In genomic region chr4:126192506-126192905, GRCh38 we compare ENCODE assay signal across 20 cellular contexts.
A peak's percentile ranks its signal among the peaks of the same experiment; 100 is the strongest.
DNase-seq lines count a peak whose midpoint lies in the region; ATAC-seq and TF ChIP-seq lines count a peak whose summit lies in the region.
"Had no signal": no experiment of that assay in that cellular context is flagged by ENCODE, and none has a peak within 500 bp of the region (broad histone marks: within the 10 kb centered on the region; RNA-seq: fewer than 3 reads in every experiment).

No MANE protein-coding gene starts in this region.

- no CpG with 5 or more reads among the region's 6 CpGs for WGBS in neuronal stem cell (ENCODE audit: extremely low coverage in 2 of 2, insufficient read length in 2 of 2, insufficient replicate concordance in 1 of 2), 2 donors

- H3K4ac ChIP-seq in neuronal stem cell (ENCODE audit: low read length) = no peak overlapping the region

- no peak overlapping the region for H3K27ac ChIP-seq in GM23338 (ENCODE audit: low read depth)
- no peak overlapping the region for H3K27ac ChIP-seq in neuronal stem cell (replicated peaks; ENCODE audit: low read length)
- H3K27ac ChIP-seq: GM23248 had no signal

- H3K9me3 Mint-ChIP-seq in GM23338 = no peaks in the 10 kb centered on the region

- no peak overlapping the region for H2AK5ac ChIP-seq in neuronal stem cell (ENCODE audit: low read depth, low read length)

- H3K4me2 ChIP-seq in GM23338 (no peak overlapping the region), neuronal stem cell (ENCODE audit: insufficient read depth, low read length, poor library complexity, severe bottlenecking) (no peak overlapping the region)

- no peaks in the 10 kb centered on the region for H3K79me2 ChIP-seq in GM23338 (replicated peaks; ENCODE audit: insufficient read depth)

- no peak overlapping the region for H2BK120ac ChIP-seq in neuronal stem cell (ENCODE audit: low read depth, low read length)

- H3K36me3 Mint-ChIP-seq in GM23338 (ENCODE audit: low read depth) = no peaks in the 10 kb centered on the region; the same call in 2 of the 3 replicates
- H3K36me3 Mint-ChIP-seq: CD4-positive, CD25-positive, alpha-beta regulatory T cell; CD8-positive, alpha-beta memory T cell had no signal

- H3K18ac ChIP-seq in neuronal stem cell (ENCODE audit: low read length) = no peak overlapping the region

- H3K9ac ChIP-seq in neuronal stem cell (ENCODE audit: low read depth, low read length, poor library complexity) = no peak overlapping the region
- H3K9ac ChIP-seq: GM23248 had no signal

- no peaks in the 10 kb centered on the region for H3K4me1 ChIP-seq in GM23338 (ENCODE audit: insufficient read depth)
- no peaks in the 10 kb centered on the region for H3K4me1 ChIP-seq in neuronal stem cell (ENCODE audit: control insufficient read depth in 2 of 2, insufficient read depth in 1 of 2, low read depth in 1 of 2, low read length in 2 of 2)
- H3K4me1 ChIP-seq: BE2C had no signal

- no peaks in the 10 kb centered on the region for H3K79me1 ChIP-seq in neuronal stem cell (ENCODE audit: low read depth, low read length)

- no peak overlapping the region for H3K14ac ChIP-seq in neuronal stem cell (ENCODE audit: low read length)

- no peak for ATAC-seq in GM23338
- no peak for ATAC-seq in stimulated activated naive CD8-positive, alpha-beta T cell treated with anti-CD3 and anti-CD28 coated beads, Interleukin-15, Interleukin-2, amounts not matched to agents 100 U/mL and 50 U/mL, for 24 hours
- ATAC-seq in Right ventricle myocardium inferior = no peak
- no peak for ATAC-seq in GM21717 (IDR thresholded peaks at IDR 0.05; ENCODE audit: unreplicated experiment)
- ATAC-seq: GM12878, HCT116, K562 had no signal

- no peak overlapping the region for H3K4me3 ChIP-seq in GM23338
- no peak overlapping the region for H3K4me3 ChIP-seq in neuronal stem cell (ENCODE audit: low read length in 2 of 2)
- H3K4me3 ChIP-seq: GM12878, GM23248, K562 had no signal

- no peaks in the 10 kb centered on the region for H3K27me3 Mint-ChIP-seq in GM23338 (ENCODE audit: insufficient read depth, low read depth, poor library complexity)
- H3K27me3 Mint-ChIP-seq: CD4-positive, CD25-positive, alpha-beta regulatory T cell; CD8-positive, alpha-beta memory T cell had no signal

- no peaks in the 10 kb centered on the region for H3K36me3 ChIP-seq in GM23338 (ENCODE audit: insufficient read depth)
- no peaks in the 10 kb centered on the region for H3K36me3 ChIP-seq in neuronal stem cell (replicated peaks in 1 of 2; ENCODE audit: control insufficient read depth in 2 of 2, insufficient read depth in 2 of 2, low read length in 2 of 2)
- H3K36me3 ChIP-seq: BE2C had no signal

- no peak overlapping the region for H4K8ac ChIP-seq in neuronal stem cell (ENCODE audit: low read depth, low read length)

- no peak for DNase-seq in GM23338 (ENCODE audit: low spot score)
- peak; percentile 4 for DNase-seq in kidney tubule cell (ENCODE audit: low spot score)
- no peak for DNase-seq in neuronal stem cell (ENCODE audit: low spot score)
- no peak for DNase-seq in stimulated activated naive CD8-positive, alpha-beta T cell treated with anti-CD3 and anti-CD28 coated beads, Interleukin-15, Interleukin-2, amounts not matched to agents 100 U/mL and 50 U/mL, for 24 hours
- no peak for DNase-seq in Right ventricle myocardium inferior (ENCODE audit: missing footprints)
- DNase-seq: ACHN; BE2C; C1 segment of cervical spinal cord; CD4-positive, CD25-positive, alpha-beta regulatory T cell; CD8-positive, alpha-beta memory T cell; COR-L47; DMS79 treated with DMSO at 0.1 percent for 48 hours; GM23248; H7; HFFc6; IMR-90 had no signal

- peak overlapping the region; percentile 5; the same call in 1 of the 2 replicates for H3K27ac Mint-ChIP-seq in GM23338
- H3K27ac Mint-ChIP-seq: CD4-positive, CD25-positive, alpha-beta regulatory T cell; CD8-positive, alpha-beta memory T cell; HFFc6 had no signal

- no peak overlapping the region for H2BK12ac ChIP-seq in neuronal stem cell (ENCODE audit: low read length)

- H3F3A ChIP-seq in GM23338 (replicated peaks; ENCODE audit: low read depth) = no peaks in the 10 kb centered on the region

- H3K27me3 ChIP-seq in GM23338 (ENCODE audit: insufficient read depth) (no peaks in the 10 kb centered on the region), neuronal stem cell (ENCODE audit: control insufficient read depth in 3 of 3, insufficient read depth in 3 of 3, low read depth in 1 of 3, low read length in 3 of 3) (no peaks in the 10 kb centered on the region)
- H3K27me3 ChIP-seq: BE2C had no signal

- H3K9me3 ChIP-seq in neuronal stem cell (replicated peaks in 1 of 2; ENCODE audit: control insufficient read depth in 2 of 2, insufficient read depth in 1 of 2, low read depth in 1 of 2, low read length in 2 of 2) = no peaks in the 10 kb centered on the region
- H3K9me3 ChIP-seq: BE2C had no signal

- H4K91ac ChIP-seq in neuronal stem cell (ENCODE audit: low read depth, low read length, poor library complexity) = no peak overlapping the region

- H4K20me1 ChIP-seq in GM23338 (replicated peaks; ENCODE audit: insufficient read depth) = no peaks in the 10 kb centered on the region

- peaks cover 3% of the 10 kb centered on the region; the same call in 1 of the 2 replicates for H3K9me2 ChIP-seq in GM23338 (ENCODE audit: insufficient read depth)

- H2AFZ ChIP-seq in GM23338 (peak overlapping the region; percentile 56; the same call in 1 of the 2 replicates), neuronal stem cell (ENCODE audit: low read length) (peak overlapping the region; percentile 45)
- H2AFZ ChIP-seq: GM23248 had no signal

- H3K4me1 Mint-ChIP-seq in GM23338 = peaks cover 4% of the 10 kb centered on the region; the same call in 2 of the 3 replicates
- H3K4me1 Mint-ChIP-seq: CD4-positive, CD25-positive, alpha-beta regulatory T cell; CD8-positive, alpha-beta memory T cell had no signal

- no peak overlapping the region for H3K23ac ChIP-seq in neuronal stem cell (ENCODE audit: low read depth, low read length, poor library complexity)

- no peak for TF ChIP-seq CTCF in GM23338 (conservative IDR thresholded peaks at IDR 0.05; ENCODE audit: low read depth in 2 of 2)

- no peak overlapping the region for H3K4me3 Mint-ChIP-seq in GM23338
- H3K4me3 Mint-ChIP-seq: CD4-positive, CD25-positive, alpha-beta regulatory T cell; CD8-positive, alpha-beta memory T cell; HFFc6 had no signal

- H2BK5ac ChIP-seq in neuronal stem cell (ENCODE audit: low read length) = no peak overlapping the region

- intact Hi-C loops in Right ventricle myocardium inferior (cut with DNase I) = no loop called here

- no peak overlapping the region for H2BK15ac ChIP-seq in neuronal stem cell (ENCODE audit: low read length)

TF ChIP-seq in GM23338, 12 proteins besides CTCF, POLR2A, EP300 and RAD21:
- TF ChIP-seq ZNF114 (CRISPR knock-in tag; IDR thresholded peaks at IDR 0.05) (no peak), POLR2AphosphoS5 (IDR thresholded peaks at IDR 0.05; ENCODE audit: low read depth) (no peak)
